ENCODE assay signal across 10 cellular contexts in genomic region chr10:95793401-95794045, GRCh38. TPM values are rescaled to one million over a fixed set of nuclear protein-coding genes. Genes with fewer than 3 reads are reported as not detected.
DNase-seq lines count a peak whose midpoint lies in the region; ATAC-seq and TF ChIP-seq lines count a peak whose summit lies in the region.
"Had no signal": no experiment of that assay in that cellular context is flagged by ENCODE, and none has a peak within 500 bp of the region (broad histone marks: within the 10 kb centered on the region; RNA-seq: fewer than 3 reads in every experiment).

No MANE protein-coding gene starts in this region.

- TF ChIP-seq CTCF in tibial artery (IDR thresholded peaks at IDR 0.05): no peak
- TF ChIP-seq CTCF in GM10248 (IDR thresholded peaks at IDR 0.05; ENCODE audit: control extremely low read depth, extremely low read depth, low read depth, missing control alignments): no peak

- no peak overlapping the region for H3K4me3 ChIP-seq in tibial artery
- H3K4me3 ChIP-seq in effector memory CD4-positive, alpha-beta T cell (ENCODE audit: insufficient read depth, low read depth, low read length, poor library complexity, severe bottlenecking): no peak overlapping the region

- no peak for ATAC-seq in activated CD4-positive, alpha-beta T cell treated with anti-CD3 and anti-CD28 coated beads for 36 hours
- peak; percentile 72 for ATAC-seq in left ventricle myocardium superior

- POLR2A ChIA-PET in activated CD4-positive, alpha-beta T cell treated with anti-CD3 and anti-CD28 coated beads for 36 hours (lab: Charles Lee): no interaction called here
- POLR2A ChIA-PET in GM10248 (lab: Yijun Ruan, JAX): interaction anchor here (1.0 kb wide), 1 partner anchor 10 kb away, joined by 3 read pairs; no protein-coding TSS in a partner anchor

- no peaks in the 10 kb centered on the region for H3K27me3 ChIP-seq in tibial artery
- no peaks in the 10 kb centered on the region for H3K27me3 ChIP-seq in effector memory CD4-positive, alpha-beta T cell (replicated peaks; ENCODE audit: control insufficient read depth, insufficient read depth, low read length, poor library complexity, severe bottlenecking)

- CTCF ChIA-PET in activated CD4-positive, alpha-beta T cell treated with anti-CD3 and anti-CD28 coated beads for 36 hours (lab: Charles Lee): no interaction called here
- CTCF ChIA-PET in GM10248 (lab: Yijun Ruan, JAX): interaction anchor here (1.0 to 5.7 kb wide), 5 partner anchors 11 to 100 kb away, joined by 3 to 36 read pairs (median 3); partner anchors contain the start of gene TCTN3

- H3K9me3 ChIP-seq in tibial artery: no peaks in the 10 kb centered on the region
- no peaks in the 10 kb centered on the region for H3K9me3 ChIP-seq in effector memory CD4-positive, alpha-beta T cell (ENCODE audit: control insufficient read depth, low read length)

- H3K27ac Mint-ChIP-seq in activated CD4-positive, alpha-beta T cell treated with anti-CD3 and anti-CD28 coated beads for 36 hours: no peak overlapping the region

- DNase-seq in activated CD4-positive, alpha-beta T cell treated with anti-CD3 and anti-CD28 coated beads for 36 hours: peak; percentile 11
- DNase-seq in activated CD4-positive, alpha-beta T cell treated with anti-CD3 and anti-CD28 coated beads, Interleukin-2, amount 50 U/mL, for 1 hour: no peak
- DNase-seq in MV-4-11 (lab: John Stamatoyannopoulos, UW) (peak; percentile 85), left ventricle myocardium superior (no peak), tibial artery (peak; percentile 54 to 61), GM10248 (ENCODE audit: extremely low spot score) (no peak), HUDEP-2 (lab: John Stamatoyannopoulos, UW; ENCODE audit: unreplicated experiment in 76 of 76) (no peak)
- no peak for DNase-seq in effector memory CD4-positive, alpha-beta T cell
- DNase-seq: activated naive CD4-positive, alpha-beta T cell; NCI-H526 had no signal

- H3K4me1 ChIP-seq in tibial artery: peaks cover 0 to 91% (median 44%) of the 10 kb centered on the region in 4 donors
- H3K4me1 ChIP-seq in effector memory CD4-positive, alpha-beta T cell (ENCODE audit: control insufficient read depth, insufficient read depth, low read length, poor library complexity, severe bottlenecking): no peaks in the 10 kb centered on the region

- H3K27me3 Mint-ChIP-seq in activated CD4-positive, alpha-beta T cell treated with anti-CD3 and anti-CD28 coated beads for 36 hours: peaks cover 10% of the 10 kb centered on the region

- intact Hi-C loops in activated CD4-positive, alpha-beta T cell treated with anti-CD3 and anti-CD28 coated beads for 36 hours (cut with DNase I, micrococcal nuclease): no loop called here
- intact Hi-C loops in left ventricle myocardium superior (cut with micrococcal nuclease): no loop called here
- intact Hi-C loops in tibial artery (cut with DNase I; ENCODE audit: low total_unique reads): no loop called here

- H3K9me3 Mint-ChIP-seq in activated CD4-positive, alpha-beta T cell treated with anti-CD3 and anti-CD28 coated beads for 36 hours (ENCODE audit: low read depth): no peaks in the 10 kb centered on the region

- peak overlapping the region; percentile 77 to 78 for H3K27ac ChIP-seq in tibial artery
- H3K27ac ChIP-seq in effector memory CD4-positive, alpha-beta T cell (ENCODE audit: insufficient read depth, low read length, poor library complexity, severe bottlenecking): no peak overlapping the region

- no peaks in the 10 kb centered on the region for H3K36me3 Mint-ChIP-seq in activated CD4-positive, alpha-beta T cell treated with anti-CD3 and anti-CD28 coated beads for 36 hours (ENCODE audit: low read depth)

- no peak overlapping the region for H3K4me3 Mint-ChIP-seq in activated CD4-positive, alpha-beta T cell treated with anti-CD3 and anti-CD28 coated beads for 36 hours

- no peaks in the 10 kb centered on the region for H3K36me3 ChIP-seq in tibial artery
- H3K36me3 ChIP-seq in effector memory CD4-positive, alpha-beta T cell (ENCODE audit: control insufficient read depth, insufficient read depth, low read length): no peaks in the 10 kb centered on the region

- H3K4me1 Mint-ChIP-seq in activated CD4-positive, alpha-beta T cell treated with anti-CD3 and anti-CD28 coated beads for 36 hours: no peaks in the 10 kb centered on the region

RNA-seq across cellular contexts. Expression of gene ENTPD1, which starts 37.6 kb away (rescaled TPM):
- under 1 TPM in 1 of 2 experiments, not detected in 1; 0.37 TPM for total RNA-seq in activated CD4-positive, alpha-beta T cell treated with anti-CD3 and anti-CD28 coated beads for 36 hours
- 7.5 TPM for total RNA-seq in left ventricle myocardium superior

Comparison
In these comparisons a context has a peak if more than half of its experiments do, and no peak if none do; other contexts are left out.
1. DNase-seq: peak in activated CD4-positive, alpha-beta T cell treated with anti-CD3 and anti-CD28 coated beads for 36 hours (single experiment), MV-4-11 (single experiment) and tibial artery (2 of 2); none in activated CD4-positive, alpha-beta T cell treated with anti-CD3 and anti-CD28 coated beads, Interleukin-2, amount 50 U/mL, for 1 hour (single experiment), left ventricle myocardium superior (single experiment), GM10248 (single experiment), HUDEP-2 (0 of 76) and effector memory CD4-positive, alpha-beta T cell (0 of 3).